20 cellular contexts compared by ENCODE assay signal in the genomic region with DNA sequence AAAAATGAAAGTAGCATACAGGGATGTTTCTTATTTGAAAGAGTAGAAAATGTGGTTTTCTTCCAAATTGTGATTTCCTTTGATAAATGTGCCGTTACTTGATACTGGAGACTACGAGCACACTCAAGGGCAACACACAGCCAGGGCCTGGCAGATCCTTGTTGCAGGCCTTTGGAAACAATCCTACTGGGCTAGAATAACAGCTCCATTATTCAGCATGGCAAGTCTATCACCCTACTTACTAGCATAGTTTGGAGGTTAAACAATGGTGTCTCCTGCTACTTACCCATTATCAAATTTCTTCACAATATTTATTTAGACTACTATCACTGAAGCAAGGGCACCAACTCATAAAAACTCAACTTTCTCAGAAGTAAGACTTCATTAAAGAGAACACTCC.
A peak's percentile ranks its signal among the peaks of the same experiment; 100 is the strongest.
DNase-seq lines count a peak whose midpoint lies in the region; ATAC-seq and TF ChIP-seq lines count a peak whose summit lies in the region.
"Had no signal": no experiment of that assay in that cellular context is flagged by ENCODE, and none has a peak within 500 bp of the region (broad histone marks: within the 10 kb centered on the region; RNA-seq: fewer than 3 reads in every experiment).

No MANE protein-coding gene starts in this region.

- peak overlapping the region in 4 of 5 experiments; percentile 51 to 83 (median 66) for H3K27ac Mint-ChIP-seq in brain
- no peak overlapping the region for H3K27ac Mint-ChIP-seq in stimulated activated naive B cell treated with anti-CD40 and anti-IgM and Interleukin-4, amounts not matched to agents 10 μg/mL and 1 μg/mL and 100 μg/mL, for 72 hours
- H3K27ac Mint-ChIP-seq: activated T-helper 17 cell treated with anti-CD3 and anti-CD28 coated beads, Interleukin-2, amount 50 U/mL, for 72 hours; B cell; stimulated activated memory B cell treated with anti-CD40 and anti-IgM and Interleukin-4, amounts not matched to agents 10 μg/mL and 1 μg/mL and 100 μg/mL, for 72 hours had no signal

- in situ Hi-C loops in gastrocnemius medialis (cut with MboI; ENCODE audit: low sequenced_read_pairs in 4 of 4), result no loop called here

- no peaks in the 10 kb centered on the region for H3K36me3 ChIP-seq in gastrocnemius medialis
- H3K36me3 ChIP-seq: breast epithelium, neutrophil, SJSA1, tibial nerve had no signal

- H3K4me3 ChIP-seq in gastrocnemius medialis, result no peak overlapping the region
- H3K4me3 ChIP-seq: breast epithelium, PC-9, SJSA1, tibial nerve had no signal

- H3K27ac ChIP-seq in gastrocnemius medialis, result peak overlapping the region; percentile 12 to 69 (median 42)
- H3K27ac ChIP-seq: breast epithelium, neutrophil, PC-9, SJSA1 had no signal

- peaks cover 0 to 3% (median 0%) of the 10 kb centered on the region in 5 experiments for H3K9me3 Mint-ChIP-seq in brain
- H3K9me3 Mint-ChIP-seq in stimulated activated naive B cell treated with anti-CD40 and anti-IgM and Interleukin-4, amounts not matched to agents 10 μg/mL and 1 μg/mL and 100 μg/mL, for 72 hours, result no peaks in the 10 kb centered on the region
- H3K9me3 Mint-ChIP-seq: activated T-helper 17 cell treated with anti-CD3 and anti-CD28 coated beads, Interleukin-2, amount 50 U/mL, for 72 hours; stimulated activated memory B cell treated with anti-CD40 and anti-IgM and Interleukin-4, amounts not matched to agents 10 μg/mL and 1 μg/mL and 100 μg/mL, for 72 hours had no signal

- no peak for TF ChIP-seq CTCF in brain (conservative IDR thresholded peaks at IDR 0.05)
- TF ChIP-seq CTCF in gastrocnemius medialis (IDR thresholded peaks at IDR 0.05 in 4 of 5, conservative IDR thresholded peaks at IDR 0.05 in 1 of 5), result no peak

- TF ChIP-seq POLR2A in gastrocnemius medialis (IDR thresholded peaks at IDR 0.05), result no peak

- peaks cover 21 to 28% of the 10 kb centered on the region in 2 donors for H3K4me1 ChIP-seq in gastrocnemius medialis
- H3K4me1 ChIP-seq: breast epithelium, SJSA1 had no signal

- no peaks in the 10 kb centered on the region for H3K9me3 ChIP-seq in gastrocnemius medialis
- H3K9me3 ChIP-seq: breast epithelium, neutrophil, SJSA1, tibial nerve had no signal

- intact Hi-C loops in gastrocnemius medialis (cut with DNase I; ENCODE audit: low total_unique reads), result no loop called here

- H3K4me3 Mint-ChIP-seq in brain, result peak overlapping the region in 3 of 5 experiments; percentile 33 to 68 (median 34)
- H3K4me3 Mint-ChIP-seq in stimulated activated naive B cell treated with anti-CD40 and anti-IgM and Interleukin-4, amounts not matched to agents 10 μg/mL and 1 μg/mL and 100 μg/mL, for 72 hours, result no peak overlapping the region
- H3K4me3 Mint-ChIP-seq: activated T-helper 17 cell treated with anti-CD3 and anti-CD28 coated beads, Interleukin-2, amount 50 U/mL, for 72 hours; B cell; stimulated activated memory B cell treated with anti-CD40 and anti-IgM and Interleukin-4, amounts not matched to agents 10 μg/mL and 1 μg/mL and 100 μg/mL, for 72 hours had no signal

- no peaks in the 10 kb centered on the region for H3K36me3 Mint-ChIP-seq in brain
- H3K36me3 Mint-ChIP-seq in stimulated activated naive B cell treated with anti-CD40 and anti-IgM and Interleukin-4, amounts not matched to agents 10 μg/mL and 1 μg/mL and 100 μg/mL, for 72 hours, result no peaks in the 10 kb centered on the region
- H3K36me3 Mint-ChIP-seq: stimulated activated memory B cell treated with anti-CD40 and anti-IgM and Interleukin-4, amounts not matched to agents 10 μg/mL and 1 μg/mL and 100 μg/mL, for 72 hours had no signal

- H3K4me1 Mint-ChIP-seq in brain, result peaks cover 41% of the 10 kb centered on the region
- peaks cover 2 to 4% of the 10 kb centered on the region in 2 donors for H3K4me1 Mint-ChIP-seq in stimulated activated naive B cell treated with anti-CD40 and anti-IgM and Interleukin-4, amounts not matched to agents 10 μg/mL and 1 μg/mL and 100 μg/mL, for 72 hours
- H3K4me1 Mint-ChIP-seq: activated T-helper 17 cell treated with anti-CD3 and anti-CD28 coated beads, Interleukin-2, amount 50 U/mL, for 72 hours; B cell; stimulated activated memory B cell treated with anti-CD40 and anti-IgM and Interleukin-4, amounts not matched to agents 10 μg/mL and 1 μg/mL and 100 μg/mL, for 72 hours had no signal

- ATAC-seq in gastrocnemius medialis (peak; percentile 96 to 97), GM21723 (IDR thresholded peaks at IDR 0.05; ENCODE audit: unreplicated experiment) (no peak)
- no peak for ATAC-seq in stimulated activated naive B cell treated with anti-CD40 and anti-IgM and Interleukin-4, amounts not matched to agents 10 μg/mL and 1 μg/mL and 100 μg/mL, for 72 hours (replicated peaks)
- ATAC-seq: activated T-helper 17 cell treated with anti-CD3 and anti-CD28 coated beads, Interleukin-2, amount 50 U/mL, for 72 hours; sciatic nerve; stimulated activated memory B cell treated with anti-CD40 and anti-IgM and Interleukin-4, amounts not matched to agents 10 μg/mL and 1 μg/mL and 100 μg/mL, for 72 hours had no signal

- no peaks in the 10 kb centered on the region for H3K27me3 Mint-ChIP-seq in brain
- H3K27me3 Mint-ChIP-seq in stimulated activated naive B cell treated with anti-CD40 and anti-IgM and Interleukin-4, amounts not matched to agents 10 μg/mL and 1 μg/mL and 100 μg/mL, for 72 hours, result no peaks in the 10 kb centered on the region
- H3K27me3 Mint-ChIP-seq: activated T-helper 17 cell treated with anti-CD3 and anti-CD28 coated beads, Interleukin-2, amount 50 U/mL, for 72 hours; B cell; stimulated activated memory B cell treated with anti-CD40 and anti-IgM and Interleukin-4, amounts not matched to agents 10 μg/mL and 1 μg/mL and 100 μg/mL, for 72 hours had no signal

- no peaks in the 10 kb centered on the region for H3K27me3 ChIP-seq in gastrocnemius medialis
- H3K27me3 ChIP-seq: breast epithelium, neutrophil, SJSA1, tibial nerve had no signal

- DNase-seq in HT-29 (ENCODE audit: low spot score) (peak; percentile 7), medulla oblongata (ENCODE audit: extremely low spot score) (peak; percentile 75), gastrocnemius medialis (peak; percentile 30 to 47), CD1c-positive myeloid dendritic cell (ENCODE audit: extremely low spot score) (no peak)
- DNase-seq in stimulated activated naive B cell treated with anti-CD40 and anti-IgM and Interleukin-4, amounts not matched to agents 10 μg/mL and 1 μg/mL and 100 μg/mL, for 72 hours, result no peak
- DNase-seq: activated CD4-positive, CD25-positive, alpha-beta regulatory T cell treated with anti-CD3 and anti-CD28 coated beads, Interleukin-2, amount 50 U/mL, for 72 hours; foreskin fibroblast; NCI-H1105; NCI-H748 treated with DMSO at 0.1 percent for 48 hours; PC-9 had no signal

Comparison
In these comparisons a context has a peak if more than half of its experiments do, and no peak if none do; other contexts are left out.
1. DNase-seq: peak in HT-29 (single experiment), medulla oblongata (single experiment) and gastrocnemius medialis (2 of 2); none in CD1c-positive myeloid dendritic cell (single experiment) and stimulated activated naive B cell treated with anti-CD40 and anti-IgM and Interleukin-4, amounts not matched to agents 10 μg/mL and 1 μg/mL and 100 μg/mL, for 72 hours (single experiment).
2. H3K4me3 Mint-ChIP-seq: peak in brain (3 of 5); none in stimulated activated naive B cell treated with anti-CD40 and anti-IgM and Interleukin-4, amounts not matched to agents 10 μg/mL and 1 μg/mL and 100 μg/mL, for 72 hours (0 of 2).
3. ATAC-seq: peak in gastrocnemius medialis (2 of 2); none in GM21723 (single experiment) and stimulated activated naive B cell treated with anti-CD40 and anti-IgM and Interleukin-4, amounts not matched to agents 10 μg/mL and 1 μg/mL and 100 μg/mL, for 72 hours (0 of 2).